Comparison of ENCODE assay signal across 1 cellular context in the genomic region with DNA sequence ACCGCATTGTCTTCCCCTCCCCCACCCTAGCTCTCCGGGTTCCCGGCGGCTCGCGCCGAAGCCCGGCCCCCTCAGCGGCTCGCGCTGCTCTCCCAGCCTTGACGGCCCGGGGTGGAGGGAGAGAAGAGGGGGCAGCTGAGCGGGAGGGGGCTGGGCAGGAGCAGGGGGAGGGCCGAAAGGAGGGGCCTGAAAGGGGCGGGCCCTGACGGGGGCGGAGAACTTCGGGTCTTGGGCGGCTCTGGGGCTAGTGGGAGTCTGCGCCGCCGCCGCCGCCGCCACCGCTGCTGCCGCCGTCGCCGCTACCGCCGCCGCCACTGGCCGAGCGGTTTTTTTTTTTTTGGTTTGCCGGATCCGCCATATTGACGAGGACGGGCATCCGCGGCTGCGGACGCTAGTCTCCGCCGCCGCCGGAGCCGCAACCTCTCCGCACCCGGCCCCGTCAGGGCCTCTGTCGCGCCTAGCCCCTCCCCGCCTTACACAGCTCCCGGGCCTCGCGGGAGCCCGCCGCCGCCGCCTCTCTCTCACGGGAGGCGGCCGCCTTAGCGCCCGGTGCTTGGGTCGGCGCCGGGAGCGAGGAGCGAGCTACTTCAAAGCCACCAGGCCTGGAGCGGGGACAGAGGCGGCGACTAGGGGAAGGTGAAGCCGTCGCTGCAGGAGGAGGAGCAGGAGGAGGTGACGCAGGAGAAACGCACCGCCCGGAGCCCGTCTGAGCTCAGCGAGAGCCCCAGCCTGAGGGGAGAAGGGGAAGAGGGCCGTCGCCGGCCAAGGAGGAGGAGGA.
TF ChIP-seq lines count a peak whose summit lies in the region.

A gene with protein sequence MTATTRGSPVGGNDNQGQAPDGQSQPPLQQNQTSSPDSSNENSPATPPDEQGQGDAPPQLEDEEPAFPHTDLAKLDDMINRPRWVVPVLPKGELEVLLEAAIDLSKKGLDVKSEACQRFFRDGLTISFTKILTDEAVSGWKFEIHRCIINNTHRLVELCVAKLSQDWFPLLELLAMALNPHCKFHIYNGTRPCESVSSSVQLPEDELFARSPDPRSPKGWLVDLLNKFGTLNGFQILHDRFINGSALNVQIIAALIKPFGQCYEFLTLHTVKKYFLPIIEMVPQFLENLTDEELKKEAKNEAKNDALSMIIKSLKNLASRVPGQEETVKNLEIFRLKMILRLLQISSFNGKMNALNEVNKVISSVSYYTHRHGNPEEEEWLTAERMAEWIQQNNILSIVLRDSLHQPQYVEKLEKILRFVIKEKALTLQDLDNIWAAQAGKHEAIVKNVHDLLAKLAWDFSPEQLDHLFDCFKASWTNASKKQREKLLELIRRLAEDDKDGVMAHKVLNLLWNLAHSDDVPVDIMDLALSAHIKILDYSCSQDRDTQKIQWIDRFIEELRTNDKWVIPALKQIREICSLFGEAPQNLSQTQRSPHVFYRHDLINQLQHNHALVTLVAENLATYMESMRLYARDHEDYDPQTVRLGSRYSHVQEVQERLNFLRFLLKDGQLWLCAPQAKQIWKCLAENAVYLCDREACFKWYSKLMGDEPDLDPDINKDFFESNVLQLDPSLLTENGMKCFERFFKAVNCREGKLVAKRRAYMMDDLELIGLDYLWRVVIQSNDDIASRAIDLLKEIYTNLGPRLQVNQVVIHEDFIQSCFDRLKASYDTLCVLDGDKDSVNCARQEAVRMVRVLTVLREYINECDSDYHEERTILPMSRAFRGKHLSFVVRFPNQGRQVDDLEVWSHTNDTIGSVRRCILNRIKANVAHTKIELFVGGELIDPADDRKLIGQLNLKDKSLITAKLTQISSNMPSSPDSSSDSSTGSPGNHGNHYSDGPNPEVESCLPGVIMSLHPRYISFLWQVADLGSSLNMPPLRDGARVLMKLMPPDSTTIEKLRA (N-terminal part only) (plus strand): TSS at position 341 of the 778 bp plus-strand sequence. CDS start 38,184 bp downstream, outside the sequence.

TF ChIP-seq in K562, 482 proteins besides CTCF, POLR2A, EP300 and RAD21 (continued from another document and continues in another):
- TF ChIP-seq, protein P1, sequence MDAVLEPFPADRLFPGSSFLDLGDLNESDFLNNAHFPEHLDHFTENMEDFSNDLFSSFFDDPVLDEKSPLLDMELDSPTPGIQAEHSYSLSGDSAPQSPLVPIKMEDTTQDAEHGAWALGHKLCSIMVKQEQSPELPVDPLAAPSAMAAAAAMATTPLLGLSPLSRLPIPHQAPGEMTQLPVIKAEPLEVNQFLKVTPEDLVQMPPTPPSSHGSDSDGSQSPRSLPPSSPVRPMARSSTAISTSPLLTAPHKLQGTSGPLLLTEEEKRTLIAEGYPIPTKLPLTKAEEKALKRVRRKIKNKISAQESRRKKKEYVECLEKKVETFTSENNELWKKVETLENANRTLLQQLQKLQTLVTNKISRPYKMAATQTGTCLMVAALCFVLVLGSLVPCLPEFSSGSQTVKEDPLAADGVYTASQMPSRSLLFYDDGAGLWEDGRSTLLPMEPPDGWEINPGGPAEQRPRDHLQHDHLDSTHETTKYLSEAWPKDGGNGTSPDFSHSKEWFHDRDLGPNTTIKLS (IDR thresholded peaks at IDR 0.05; ENCODE audit: borderline replicate concordance, low read depth) = no peak
- TF ChIP-seq PPARD (CRISPR knock-in tag; IDR thresholded peaks at IDR 0.05) (no peak), ZFX (CRISPR knock-in tag; IDR thresholded peaks at IDR 0.05) (peak; percentile 32), HMGN3 (IDR thresholded peaks at IDR 0.05; ENCODE audit: borderline replicate concordance, extremely low read depth, insufficient read length, low read depth, low read length) (no peak), ZNF384 (IDR thresholded peaks at IDR 0.05; ENCODE audit: low read depth, low read length) (peak; percentile 84), PTBP1 (IDR thresholded peaks at IDR 0.05; ENCODE audit: low read depth, low read length) (no peak), ZFP1 (CRISPR knock-in tag; IDR thresholded peaks at IDR 0.05) (no peak), MECOM (CRISPR knock-in tag; IDR thresholded peaks at IDR 0.05) (no peak), HCFC1 (IDR thresholded peaks at IDR 0.05; ENCODE audit: low read depth, low read length) (no peak), ZNF444 (CRISPR knock-in tag; IDR thresholded peaks at IDR 0.05) (no peak), FOXM1 (IDR thresholded peaks at IDR 0.05; ENCODE audit: low read depth) (no peak), FOXM1 (CRISPR knock-in tag; IDR thresholded peaks at IDR 0.05; ENCODE audit: low read depth) (no peak), TAF15 (IDR thresholded peaks at IDR 0.05; ENCODE audit: low read depth, low read length) (no peak), FOXK2 (conservative IDR thresholded peaks at IDR 0.05 in 1 of 2, IDR thresholded peaks at IDR 0.05 in 1 of 2; ENCODE audit: low read depth in 2 of 2) (no peak), EZH2 (IDR thresholded peaks at IDR 0.05; ENCODE audit: borderline replicate concordance, low read depth, low read length) (no peak), ZNF436 (CRISPR knock-in tag; IDR thresholded peaks at IDR 0.05) (no peak), ZFPM2 (CRISPR knock-in tag; IDR thresholded peaks at IDR 0.05) (no peak), ZFP30 (CRISPR knock-in tag; IDR thresholded peaks at IDR 0.05; ENCODE audit: borderline replicate concordance) (no peak), HDAC3 (IDR thresholded peaks at IDR 0.05; ENCODE audit: borderline replicate concordance, partially characterized antibody) (no peak), NCOR1 (IDR thresholded peaks at IDR 0.05) (no peak), SP1 (CRISPR knock-in tag; IDR thresholded peaks at IDR 0.05) (no peak), ADNP (tag; IDR thresholded peaks at IDR 0.05) (no peak), RBM14 (IDR thresholded peaks at IDR 0.05; ENCODE audit: borderline replicate concordance, insufficient read depth, low read depth, low read length) (no peak), ETV6 (IDR thresholded peaks at IDR 0.05; ENCODE audit: borderline replicate concordance in 1 of 2, low read depth in 2 of 2, low read length in 1 of 2) (no peak), ETV6 (CRISPR knock-in tag; IDR thresholded peaks at IDR 0.05; ENCODE audit: borderline replicate concordance) (no peak), ELF4 (CRISPR knock-in tag; IDR thresholded peaks at IDR 0.05) (no peak), TBL1XR1 (IDR thresholded peaks at IDR 0.05; ENCODE audit: low read length in 2 of 2) (no peak), NRF1 (conservative IDR thresholded peaks at IDR 0.05 in 1 of 2, IDR thresholded peaks at IDR 0.05 in 1 of 2) (no peak; a peak in 2 of 4 replicates), ZNF57 (CRISPR knock-in tag; IDR thresholded peaks at IDR 0.05) (no peak), POLR2B (IDR thresholded peaks at IDR 0.05; ENCODE audit: low read depth, partially characterized antibody) (no peak), BRD4 (IDR thresholded peaks at IDR 0.05) (no peak), MXI1 (IDR thresholded peaks at IDR 0.05; ENCODE audit: low read depth, low read length) (no peak), SMARCA5 (IDR thresholded peaks at IDR 0.05) (no peak), ZNF140 (CRISPR knock-in tag; IDR thresholded peaks at IDR 0.05) (no peak), NEUROD1 (IDR thresholded peaks at IDR 0.05; ENCODE audit: borderline replicate concordance, low read depth, low read length, partially characterized antibody) (no peak), U2AF2 (optimal IDR thresholded peaks at IDR 0.05; ENCODE audit: low read depth, low read length) (no peak), ZNF77 (CRISPR knock-in tag; IDR thresholded peaks at IDR 0.05) (no peak), RBM39 (optimal IDR thresholded peaks at IDR 0.05; ENCODE audit: low read depth, low read length) (no peak), DMBX1 (CRISPR knock-in tag; IDR thresholded peaks at IDR 0.05; ENCODE audit: borderline replicate concordance) (no peak)
- TF ChIP-seq, protein P2, sequence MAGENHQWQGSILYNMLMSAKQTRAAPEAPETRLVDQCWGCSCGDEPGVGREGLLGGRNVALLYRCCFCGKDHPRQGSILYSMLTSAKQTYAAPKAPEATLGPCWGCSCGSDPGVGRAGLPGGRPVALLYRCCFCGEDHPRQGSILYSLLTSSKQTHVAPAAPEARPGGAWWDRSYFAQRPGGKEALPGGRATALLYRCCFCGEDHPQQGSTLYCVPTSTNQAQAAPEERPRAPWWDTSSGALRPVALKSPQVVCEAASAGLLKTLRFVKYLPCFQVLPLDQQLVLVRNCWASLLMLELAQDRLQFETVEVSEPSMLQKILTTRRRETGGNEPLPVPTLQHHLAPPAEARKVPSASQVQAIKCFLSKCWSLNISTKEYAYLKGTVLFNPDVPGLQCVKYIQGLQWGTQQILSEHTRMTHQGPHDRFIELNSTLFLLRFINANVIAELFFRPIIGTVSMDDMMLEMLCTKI (IDR thresholded peaks at IDR 0.05; ENCODE audit: partially characterized antibody) = no peak
- TF ChIP-seq, protein P3, sequence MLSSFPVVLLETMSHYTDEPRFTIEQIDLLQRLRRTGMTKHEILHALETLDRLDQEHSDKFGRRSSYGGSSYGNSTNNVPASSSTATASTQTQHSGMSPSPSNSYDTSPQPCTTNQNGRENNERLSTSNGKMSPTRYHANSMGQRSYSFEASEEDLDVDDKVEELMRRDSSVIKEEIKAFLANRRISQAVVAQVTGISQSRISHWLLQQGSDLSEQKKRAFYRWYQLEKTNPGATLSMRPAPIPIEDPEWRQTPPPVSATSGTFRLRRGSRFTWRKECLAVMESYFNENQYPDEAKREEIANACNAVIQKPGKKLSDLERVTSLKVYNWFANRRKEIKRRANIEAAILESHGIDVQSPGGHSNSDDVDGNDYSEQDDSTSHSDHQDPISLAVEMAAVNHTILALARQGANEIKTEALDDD (IDR thresholded peaks at IDR 0.05) = no peak
- TF ChIP-seq, protein P4, sequence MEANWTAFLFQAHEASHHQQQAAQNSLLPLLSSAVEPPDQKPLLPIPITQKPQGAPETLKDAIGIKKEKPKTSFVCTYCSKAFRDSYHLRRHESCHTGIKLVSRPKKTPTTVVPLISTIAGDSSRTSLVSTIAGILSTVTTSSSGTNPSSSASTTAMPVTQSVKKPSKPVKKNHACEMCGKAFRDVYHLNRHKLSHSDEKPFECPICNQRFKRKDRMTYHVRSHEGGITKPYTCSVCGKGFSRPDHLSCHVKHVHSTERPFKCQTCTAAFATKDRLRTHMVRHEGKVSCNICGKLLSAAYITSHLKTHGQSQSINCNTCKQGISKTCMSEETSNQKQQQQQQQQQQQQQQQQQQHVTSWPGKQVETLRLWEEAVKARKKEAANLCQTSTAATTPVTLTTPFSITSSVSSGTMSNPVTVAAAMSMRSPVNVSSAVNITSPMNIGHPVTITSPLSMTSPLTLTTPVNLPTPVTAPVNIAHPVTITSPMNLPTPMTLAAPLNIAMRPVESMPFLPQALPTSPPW (CRISPR knock-in tag; IDR thresholded peaks at IDR 0.05) = peak; percentile 79
- TF ChIP-seq, protein P5, sequence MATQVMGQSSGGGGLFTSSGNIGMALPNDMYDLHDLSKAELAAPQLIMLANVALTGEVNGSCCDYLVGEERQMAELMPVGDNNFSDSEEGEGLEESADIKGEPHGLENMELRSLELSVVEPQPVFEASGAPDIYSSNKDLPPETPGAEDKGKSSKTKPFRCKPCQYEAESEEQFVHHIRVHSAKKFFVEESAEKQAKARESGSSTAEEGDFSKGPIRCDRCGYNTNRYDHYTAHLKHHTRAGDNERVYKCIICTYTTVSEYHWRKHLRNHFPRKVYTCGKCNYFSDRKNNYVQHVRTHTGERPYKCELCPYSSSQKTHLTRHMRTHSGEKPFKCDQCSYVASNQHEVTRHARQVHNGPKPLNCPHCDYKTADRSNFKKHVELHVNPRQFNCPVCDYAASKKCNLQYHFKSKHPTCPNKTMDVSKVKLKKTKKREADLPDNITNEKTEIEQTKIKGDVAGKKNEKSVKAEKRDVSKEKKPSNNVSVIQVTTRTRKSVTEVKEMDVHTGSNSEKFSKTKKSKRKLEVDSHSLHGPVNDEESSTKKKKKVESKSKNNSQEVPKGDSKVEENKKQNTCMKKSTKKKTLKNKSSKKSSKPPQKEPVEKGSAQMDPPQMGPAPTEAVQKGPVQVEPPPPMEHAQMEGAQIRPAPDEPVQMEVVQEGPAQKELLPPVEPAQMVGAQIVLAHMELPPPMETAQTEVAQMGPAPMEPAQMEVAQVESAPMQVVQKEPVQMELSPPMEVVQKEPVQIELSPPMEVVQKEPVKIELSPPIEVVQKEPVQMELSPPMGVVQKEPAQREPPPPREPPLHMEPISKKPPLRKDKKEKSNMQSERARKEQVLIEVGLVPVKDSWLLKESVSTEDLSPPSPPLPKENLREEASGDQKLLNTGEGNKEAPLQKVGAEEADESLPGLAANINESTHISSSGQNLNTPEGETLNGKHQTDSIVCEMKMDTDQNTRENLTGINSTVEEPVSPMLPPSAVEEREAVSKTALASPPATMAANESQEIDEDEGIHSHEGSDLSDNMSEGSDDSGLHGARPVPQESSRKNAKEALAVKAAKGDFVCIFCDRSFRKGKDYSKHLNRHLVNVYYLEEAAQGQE (CRISPR knock-in tag; IDR thresholded peaks at IDR 0.05; ENCODE audit: low read depth) = no peak
- TF ChIP-seq, protein P6, sequence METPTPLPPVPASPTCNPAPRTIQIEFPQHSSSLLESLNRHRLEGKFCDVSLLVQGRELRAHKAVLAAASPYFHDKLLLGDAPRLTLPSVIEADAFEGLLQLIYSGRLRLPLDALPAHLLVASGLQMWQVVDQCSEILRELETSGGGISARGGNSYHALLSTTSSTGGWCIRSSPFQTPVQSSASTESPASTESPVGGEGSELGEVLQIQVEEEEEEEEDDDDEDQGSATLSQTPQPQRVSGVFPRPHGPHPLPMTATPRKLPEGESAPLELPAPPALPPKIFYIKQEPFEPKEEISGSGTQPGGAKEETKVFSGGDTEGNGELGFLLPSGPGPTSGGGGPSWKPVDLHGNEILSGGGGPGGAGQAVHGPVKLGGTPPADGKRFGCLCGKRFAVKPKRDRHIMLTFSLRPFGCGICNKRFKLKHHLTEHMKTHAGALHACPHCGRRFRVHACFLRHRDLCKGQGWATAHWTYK (CRISPR knock-in tag; IDR thresholded peaks at IDR 0.05) = no peak
- TF ChIP-seq, protein P7, sequence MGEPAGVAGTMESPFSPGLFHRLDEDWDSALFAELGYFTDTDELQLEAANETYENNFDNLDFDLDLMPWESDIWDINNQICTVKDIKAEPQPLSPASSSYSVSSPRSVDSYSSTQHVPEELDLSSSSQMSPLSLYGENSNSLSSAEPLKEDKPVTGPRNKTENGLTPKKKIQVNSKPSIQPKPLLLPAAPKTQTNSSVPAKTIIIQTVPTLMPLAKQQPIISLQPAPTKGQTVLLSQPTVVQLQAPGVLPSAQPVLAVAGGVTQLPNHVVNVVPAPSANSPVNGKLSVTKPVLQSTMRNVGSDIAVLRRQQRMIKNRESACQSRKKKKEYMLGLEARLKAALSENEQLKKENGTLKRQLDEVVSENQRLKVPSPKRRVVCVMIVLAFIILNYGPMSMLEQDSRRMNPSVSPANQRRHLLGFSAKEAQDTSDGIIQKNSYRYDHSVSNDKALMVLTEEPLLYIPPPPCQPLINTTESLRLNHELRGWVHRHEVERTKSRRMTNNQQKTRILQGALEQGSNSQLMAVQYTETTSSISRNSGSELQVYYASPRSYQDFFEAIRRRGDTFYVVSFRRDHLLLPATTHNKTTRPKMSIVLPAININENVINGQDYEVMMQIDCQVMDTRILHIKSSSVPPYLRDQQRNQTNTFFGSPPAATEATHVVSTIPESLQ (CRISPR knock-in tag; IDR thresholded peaks at IDR 0.05) = no peak
- TF ChIP-seq, protein P8, sequence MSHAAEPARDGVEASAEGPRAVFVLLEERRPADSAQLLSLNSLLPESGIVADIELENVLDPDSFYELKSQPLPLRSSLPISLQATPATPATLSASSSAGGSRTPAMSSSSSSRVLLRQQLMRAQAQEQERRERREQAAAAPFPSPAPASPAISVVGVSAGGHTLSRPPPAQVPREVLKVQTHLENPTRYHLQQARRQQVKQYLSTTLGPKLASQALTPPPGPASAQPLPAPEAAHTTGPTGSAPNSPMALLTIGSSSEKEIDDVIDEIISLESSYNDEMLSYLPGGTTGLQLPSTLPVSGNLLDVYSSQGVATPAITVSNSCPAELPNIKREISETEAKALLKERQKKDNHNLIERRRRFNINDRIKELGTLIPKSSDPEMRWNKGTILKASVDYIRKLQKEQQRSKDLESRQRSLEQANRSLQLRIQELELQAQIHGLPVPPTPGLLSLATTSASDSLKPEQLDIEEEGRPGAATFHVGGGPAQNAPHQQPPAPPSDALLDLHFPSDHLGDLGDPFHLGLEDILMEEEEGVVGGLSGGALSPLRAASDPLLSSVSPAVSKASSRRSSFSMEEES (CRISPR knock-in tag; IDR thresholded peaks at IDR 0.05) = no peak
